In genomic region chr16:67504190-67505021, GRCh38 we compare ENCODE assay signal across 8 cellular contexts. TPM values are rescaled to one million over a fixed set of nuclear protein-coding genes. Genes with fewer than 3 reads are reported as not detected.
DNase-seq lines count a peak whose midpoint lies in the region; ATAC-seq, FAIRE-seq and TF ChIP-seq lines count a peak whose summit lies in the region.

No MANE protein-coding gene starts in this region.

- DNase-seq in A549 (ENCODE audit: low read depth in 1 of 2, low spot score in 1 of 2) (peak in 1 of 2 experiments; percentile 31), inferior parietal cortex (ENCODE audit: extremely low spot score) (peak; percentile 36), vagina (ENCODE audit: extremely low spot score in 2 of 2) (no peak), amniotic stem cell (lab: John Stamatoyannopoulos, UW) (no peak)
- DNase-seq in activated CD4-positive, alpha-beta T cell treated with anti-CD3 and anti-CD28 coated beads for 48 hours, result peak; percentile 42
- DNase-seq in stimulated activated naive CD4-positive, alpha-beta T cell treated with Interleukin-2 at 50 U/mL for 16 hours (lab: John Stamatoyannopoulos, UW), result no peak

- no peak for TF ChIP-seq EP300 in A549 (IDR thresholded peaks at IDR 0.05)

- H3K27ac ChIP-seq in A549 (no peak overlapping the region), HEK293 (ENCODE audit: extremely low read depth, low read depth, low read length) (no peak overlapping the region), vagina (peak overlapping the region; percentile 31)

- intact Hi-C loops in vagina (cut with DNase I), result loop anchor here (5.0 kb wide), 1 partner anchor 1648 kb away; no protein-coding TSS in a partner anchor

- TF ChIP-seq CTCF in A549 (IDR thresholded peaks at IDR 0.05) (no peak), HEK293 (tag by site-specific recombination; IDR thresholded peaks at IDR 0.05) (no peak), vagina (IDR thresholded peaks at IDR 0.05) (no peak)

- no peak for TF ChIP-seq RAD21 in A549 (conservative IDR thresholded peaks at IDR 0.05 in 1 of 2, IDR thresholded peaks at IDR 0.05 in 1 of 2)

- no peak overlapping the region for H3K4me2 ChIP-seq in A549

- CTCF ChIA-PET in A549 (lab: Yijun Ruan, JAX), result interaction anchor here (0.6 to 6.0 kb wide), 8 partner anchors 10 to 163 kb away, joined by 3 to 38 read pairs (median 4); partner anchors contain the start of gene CARMIL2
- CTCF ChIA-PET in HEK293 (lab: Yijun Ruan, JAX), result interaction anchor here (0.6 to 2.5 kb wide), 5 partner anchors 9 to 23 kb away, joined by 3 to 7 read pairs (median 5); partner anchors contain the start of gene ATP6V0D1

- FAIRE-seq in A549 (lab: Jason Lieb, UNC), result no peak

- ATAC-seq in A549 (peak; percentile 24 to 28; a peak in 3 of 6 replicates), GM18498 (IDR thresholded peaks at IDR 0.05; ENCODE audit: unreplicated experiment) (no peak)

- no peak for TF ChIP-seq POLR2A in A549 (IDR thresholded peaks at IDR 0.05; ENCODE audit: low read length)
- TF ChIP-seq POLR2A in vagina (IDR thresholded peaks at IDR 0.05), result no peak

- H3K36me3 ChIP-seq in HEK293 (ENCODE audit: control insufficient read depth in 2 of 2, insufficient read depth in 1 of 2, low read length in 2 of 2), result no peaks in the 10 kb centered on the region
- H3K36me3 ChIP-seq in vagina, result no peaks in the 10 kb centered on the region

- H3K9me3 ChIP-seq in A549 (no peaks in the 10 kb centered on the region), HEK293 (ENCODE audit: control insufficient read depth, insufficient read depth, low read depth, low read length) (no peaks in the 10 kb centered on the region), vagina (no peaks in the 10 kb centered on the region)

- H3K4me1 ChIP-seq in A549 (peaks cover 8% of the 10 kb centered on the region; the same call in 1 of the 3 replicates), HEK293 (ENCODE audit: control insufficient read depth, insufficient read depth, low read length) (no peaks in the 10 kb centered on the region), vagina (peaks cover 17% of the 10 kb centered on the region)

- WGBS in A549 (ENCODE audit: missing lambda C conversion rate), result 75% methylated on average over 8 of the region's 8 CpGs

- POLR2A ChIA-PET in A549 (lab: Yijun Ruan, JAX) (no interaction called here), HEK293 (lab: Yijun Ruan, JAX) (no interaction called here)

- no peaks in the 10 kb centered on the region for H3K27me3 ChIP-seq in vagina

- H3K4me3 ChIP-seq in A549, result no peak overlapping the region
- H3K4me3 ChIP-seq in HEK293 (ENCODE audit: low read depth, low read length), result no peak overlapping the region
- H3K4me3 ChIP-seq in vagina, result no peak overlapping the region

TF ChIP-seq in A549, 52 proteins besides CTCF, POLR2A, EP300 and RAD21 (continues in another document):
- TF ChIP-seq SREBF2 (IDR thresholded peaks at IDR 0.05) (no peak), REST (IDR thresholded peaks at IDR 0.05) (no peak), HOXB5 (CRISPR knock-in tag; IDR thresholded peaks at IDR 0.05) (no peak), ZFP36 (IDR thresholded peaks at IDR 0.05; ENCODE audit: borderline replicate concordance, partially characterized antibody) (no peak), JUN (IDR thresholded peaks at IDR 0.05) (no peak), MAZ (IDR thresholded peaks at IDR 0.05; ENCODE audit: borderline replicate concordance, low read depth, low read length) (no peak), MAX (IDR thresholded peaks at IDR 0.05) (no peak)

TF ChIP-seq in HEK293, 187 proteins besides CTCF, POLR2A, EP300 and RAD21:
- TF ChIP-seq OSR2 (tag by site-specific recombination; IDR thresholded peaks at IDR 0.05) (no peak), GLI2 (tag by site-specific recombination; IDR thresholded peaks at IDR 0.05; ENCODE audit: borderline replicate concordance, low read depth) (no peak), WT1 (tag by site-specific recombination; IDR thresholded peaks at IDR 0.05) (0 out of 2 replicates have a peak, but pooled peaks have one; percentile 53), ZNF768 (tag by site-specific recombination; IDR thresholded peaks at IDR 0.05) (no peak), ZNF707 (tag by site-specific recombination; IDR thresholded peaks at IDR 0.05) (no peak), EGR2 (tag by site-specific recombination; IDR thresholded peaks at IDR 0.05; ENCODE audit: low read depth) (peak; percentile 70), ZNF146 (tag by site-specific recombination; IDR thresholded peaks at IDR 0.05) (no peak), KLF1 (tag by site-specific recombination; IDR thresholded peaks at IDR 0.05) (peak; percentile 43; the same call in 1 of the 2 replicates), ELK4 (IDR thresholded peaks at IDR 0.05; ENCODE audit: borderline replicate concordance, low read depth, low read length) (no peak), KLF17 (tag by site-specific recombination; IDR thresholded peaks at IDR 0.05) (peak; percentile 75), ZFHX2 (tag by site-specific recombination; conservative IDR thresholded peaks at IDR 0.05) (peak; percentile 66)
TF ChIP-seq in HEK293: peak in this region for 5.

RNA-seq across cellular contexts. Expression of gene AGRP, which starts 21.1 kb away (rescaled TPM):
- polyA plus RNA-seq in A549 (2011; rRNA removed) (not detected in 2 replicates), A549 (2017; fragmentation: RNase III; extraction: RNeasy Plus Mini Kit Qiagen cat#74134 plus additional on column Dnase treatment) (not detected in 3 replicates)
- polyA plus RNA-seq in A549 (2012; cell fraction: cytosol; rRNA removed), result not detected in 2 replicates
- not detected in 2 replicates for polyA plus RNA-seq in A549 (2012; cell fraction: nucleus; rRNA removed)
- not detected in 2 replicates for polyA minus RNA-seq in A549 (2011; rRNA and poly(A)+ RNA removed)
- total RNA-seq in vagina, result not detected

RNA-seq across cellular contexts. Expression of gene ATP6V0D1, which starts 23.4 kb away (rescaled TPM):
- polyA plus RNA-seq in A549 (2011; rRNA removed) (45.6 and 45.7 TPM in 2 replicates), A549 (2017; fragmentation: RNase III; extraction: RNeasy Plus Mini Kit Qiagen cat#74134 plus additional on column Dnase treatment) (96.5 to 103 TPM (median 101 TPM) in 3 replicates)
- polyA plus RNA-seq in A549 (2012; cell fraction: cytosol; rRNA removed), result 95.8 and 108 TPM in 2 replicates
- polyA plus RNA-seq in A549 (2012; cell fraction: nucleus; rRNA removed), result 119 and 120 TPM in 2 replicates
- 112 and 120 TPM in 2 replicates for polyA minus RNA-seq in A549 (2011; rRNA and poly(A)+ RNA removed)
- 110 TPM for total RNA-seq in vagina

RNA-seq across cellular contexts. Expression of gene RIPOR1, which starts 24.2 kb away (rescaled TPM):
- polyA plus RNA-seq in A549 (2011; rRNA removed), result 5.6 and 7.2 TPM in 2 replicates
- 16.2 and 18.1 TPM in 2 replicates for polyA plus RNA-seq in A549 (2012; cell fraction: cytosol; rRNA removed)
- polyA plus RNA-seq in A549 (2012; cell fraction: nucleus; rRNA removed), result 48.3 and 50.0 TPM in 2 replicates
- 22.5 to 24.7 TPM (median 23.0 TPM) in 3 replicates for polyA plus RNA-seq in A549 (2017; fragmentation: RNase III; extraction: RNeasy Plus Mini Kit Qiagen cat#74134 plus additional on column Dnase treatment)
- polyA minus RNA-seq in A549 (2011; rRNA and poly(A)+ RNA removed), result 9.3 and 12.8 TPM in 2 replicates
- 54.8 TPM for total RNA-seq in vagina

RNA-seq across cellular contexts. Expression of gene CTCF, which starts 57.9 kb away (rescaled TPM):
- 51.5 and 58.4 TPM in 2 replicates for polyA plus RNA-seq in A549 (2011; rRNA removed)
- polyA plus RNA-seq in A549 (2012; cell fraction: cytosol; rRNA removed), result 25.3 and 26.9 TPM in 2 replicates
- polyA plus RNA-seq in A549 (2012; cell fraction: nucleus; rRNA removed), result 17.0 and 22.5 TPM in 2 replicates
- polyA plus RNA-seq in A549 (2017; fragmentation: RNase III; extraction: RNeasy Plus Mini Kit Qiagen cat#74134 plus additional on column Dnase treatment), result 38.6 to 42.5 TPM (median 40.8 TPM) in 3 replicates
- polyA minus RNA-seq in A549 (2011; rRNA and poly(A)+ RNA removed), result 51.4 and 53.3 TPM in 2 replicates
- total RNA-seq in vagina, result 43.2 TPM

Comparison
In these comparisons a context has a peak if more than half of its experiments do, and no peak if none do; other contexts are left out.
1. DNase-seq: peak in activated CD4-positive, alpha-beta T cell treated with anti-CD3 and anti-CD28 coated beads for 48 hours (single experiment) and inferior parietal cortex (single experiment); none in vagina (0 of 2), amniotic stem cell (single experiment) and stimulated activated naive CD4-positive, alpha-beta T cell treated with Interleukin-2 at 50 U/mL for 16 hours (single experiment).